8 cellular contexts compared by ENCODE assay signal in the genomic region with DNA sequence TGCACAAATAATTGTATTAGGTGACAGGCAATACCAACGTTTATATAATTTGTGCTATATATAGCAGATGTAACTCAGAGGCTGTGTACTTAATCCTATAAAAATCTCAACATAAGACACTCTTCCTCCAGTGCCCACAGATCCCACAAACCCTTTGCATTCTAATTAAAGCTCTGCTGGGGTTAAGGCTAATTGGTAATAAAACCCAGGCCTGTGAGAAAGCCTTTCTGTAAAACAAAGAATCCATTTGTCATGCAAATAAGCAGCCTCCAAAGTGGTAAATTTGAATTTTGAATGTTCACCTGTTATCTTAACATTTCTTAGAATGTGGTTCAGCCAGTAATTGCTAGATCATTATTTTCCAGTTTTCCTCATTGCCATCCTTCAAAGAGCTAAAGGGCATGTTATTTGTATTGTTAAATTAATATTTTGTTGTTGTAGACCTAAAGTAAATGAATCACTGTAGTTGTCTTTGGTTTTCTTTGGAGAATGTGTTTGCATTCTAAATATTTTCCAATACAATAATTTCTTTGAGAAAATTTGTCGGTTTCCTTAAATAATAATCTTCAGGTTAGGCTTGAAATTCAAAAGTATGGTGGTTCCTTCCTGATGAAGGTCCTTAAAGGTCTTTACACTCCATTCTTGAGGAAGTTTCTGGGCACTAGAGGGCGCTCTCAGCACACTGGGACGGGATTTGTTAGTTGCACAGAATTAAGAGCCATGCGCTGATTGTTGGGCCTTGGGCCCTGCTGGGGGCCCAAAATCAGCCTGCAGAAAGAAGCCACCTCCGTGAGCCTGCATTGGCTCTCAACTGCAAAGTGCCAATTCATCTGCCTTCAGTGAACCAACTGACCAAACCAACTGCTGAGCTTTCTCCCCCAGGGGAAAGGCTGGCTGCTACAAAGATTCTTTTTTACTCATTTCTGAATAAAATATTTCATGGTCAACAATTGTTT. TPM values are rescaled to one million over a fixed set of nuclear protein-coding genes. Genes with fewer than 3 reads are reported as not detected.
DNase-seq lines count a peak whose midpoint lies in the region; ATAC-seq and TF ChIP-seq lines count a peak whose summit lies in the region.

No MANE protein-coding gene starts in this region.

- DNase-seq in NCI-H460 (ENCODE audit: extremely low read depth, low read depth) (peak; percentile 96), cerebellum (ENCODE audit: low spot score) (peak; percentile 70), left colon (peak; percentile 83 to 99), GM19240 (ENCODE audit: insufficient read length, low spot score) (no peak)
- peak; percentile 79 to 89 for DNase-seq in stimulated activated CD4-positive, alpha-beta T cell treated with anti-CD3 and anti-CD28 coated beads, Interleukin-1b, Interleukin-23, amount 100 ng/mL, for 4 hours (ENCODE audit: low read depth in 2 of 2)

- intact Hi-C loops in left colon (cut with DNase I, micrococcal nuclease) = loop anchor here in 1 of 2 donors (5.0 kb wide), 1 partner anchor 46 kb away; the partner anchor contains the start of gene PRDX6

- peak; percentile 18 for TF ChIP-seq CTCF in GM12801 (IDR thresholded peaks at IDR 0.05; ENCODE audit: extremely low read depth, insufficient read length)

- ATAC-seq in HG03432 (IDR thresholded peaks at IDR 0.05; ENCODE audit: unreplicated experiment) (peak; percentile 60), left colon (peak; percentile 67)
- peak; percentile 73 to 76 for ATAC-seq in activated CD4-positive, CD25-positive, alpha-beta regulatory T cell treated with anti-CD3 and anti-CD28 coated beads, Interleukin-2, amount 50 U/mL, for 24 hours

RNA-seq across cellular contexts. Expression of gene PRDX6, which starts 46.1 kb away (rescaled TPM):
- 594 and 603 TPM in 2 replicates for total RNA-seq in NCI-H460 (2014; rRNA removed; shearing (Covaris generic))
- 309 and 361 TPM in 2 replicates for polyA plus RNA-seq in NCI-H460 (2014; cell fraction: nucleus; rRNA removed)
- total RNA-seq in cerebellum = 35.6 TPM
- total RNA-seq in left colon = 100 to 1,000 TPM; 680 to 788 TPM

Comparison
In these comparisons a context has a peak if more than half of its experiments do, and no peak if none do; other contexts are left out.
1. RNA of gene PRDX6, which starts 46.1 kb away (total RNA-seq): 680 to 788 TPM in left colon and 594 to 603 TPM in NCI-H460; 35.6 TPM in cerebellum (single experiment); every median in the first group is over 10 times any median in the second.
2. Peak in every context shown above with its lines, with median percentiles within 50 percentile points of each other: ATAC-seq.